1 cellular context compared by ENCODE assay signal in the genomic region with DNA sequence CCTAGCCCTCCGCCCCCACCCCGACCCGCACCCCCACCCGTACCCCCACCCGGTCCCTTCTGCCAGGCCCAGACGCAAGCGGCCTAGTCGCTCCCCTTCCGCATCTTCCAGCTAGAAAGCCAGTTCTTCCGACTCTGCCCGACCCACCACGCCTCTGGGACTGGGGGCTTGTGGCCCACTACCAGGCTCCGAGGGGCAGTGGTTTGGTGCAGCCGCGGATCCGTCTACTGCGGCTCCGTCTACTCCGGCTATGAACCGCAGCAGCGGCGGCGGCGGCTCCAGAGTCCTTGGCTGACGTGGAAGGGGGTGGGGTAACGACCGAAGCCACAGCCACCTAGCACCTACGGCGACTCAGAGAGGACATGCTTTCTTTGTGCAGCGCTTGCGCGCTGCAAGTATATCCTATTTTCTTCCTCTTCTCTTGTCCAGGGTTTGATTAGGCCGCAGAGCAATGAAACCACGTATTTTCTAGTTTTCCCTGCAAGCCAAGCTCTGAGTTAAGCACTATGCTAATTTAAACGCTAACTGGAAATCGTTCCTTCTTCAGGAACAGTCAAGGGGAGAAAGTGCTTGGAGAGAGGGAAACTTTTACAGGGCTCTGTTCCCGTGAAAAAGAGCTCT.
A peak's percentile ranks its signal among the peaks of the same experiment; 100 is the strongest.
TF ChIP-seq lines count a peak whose summit lies in the region.

A gene with protein sequence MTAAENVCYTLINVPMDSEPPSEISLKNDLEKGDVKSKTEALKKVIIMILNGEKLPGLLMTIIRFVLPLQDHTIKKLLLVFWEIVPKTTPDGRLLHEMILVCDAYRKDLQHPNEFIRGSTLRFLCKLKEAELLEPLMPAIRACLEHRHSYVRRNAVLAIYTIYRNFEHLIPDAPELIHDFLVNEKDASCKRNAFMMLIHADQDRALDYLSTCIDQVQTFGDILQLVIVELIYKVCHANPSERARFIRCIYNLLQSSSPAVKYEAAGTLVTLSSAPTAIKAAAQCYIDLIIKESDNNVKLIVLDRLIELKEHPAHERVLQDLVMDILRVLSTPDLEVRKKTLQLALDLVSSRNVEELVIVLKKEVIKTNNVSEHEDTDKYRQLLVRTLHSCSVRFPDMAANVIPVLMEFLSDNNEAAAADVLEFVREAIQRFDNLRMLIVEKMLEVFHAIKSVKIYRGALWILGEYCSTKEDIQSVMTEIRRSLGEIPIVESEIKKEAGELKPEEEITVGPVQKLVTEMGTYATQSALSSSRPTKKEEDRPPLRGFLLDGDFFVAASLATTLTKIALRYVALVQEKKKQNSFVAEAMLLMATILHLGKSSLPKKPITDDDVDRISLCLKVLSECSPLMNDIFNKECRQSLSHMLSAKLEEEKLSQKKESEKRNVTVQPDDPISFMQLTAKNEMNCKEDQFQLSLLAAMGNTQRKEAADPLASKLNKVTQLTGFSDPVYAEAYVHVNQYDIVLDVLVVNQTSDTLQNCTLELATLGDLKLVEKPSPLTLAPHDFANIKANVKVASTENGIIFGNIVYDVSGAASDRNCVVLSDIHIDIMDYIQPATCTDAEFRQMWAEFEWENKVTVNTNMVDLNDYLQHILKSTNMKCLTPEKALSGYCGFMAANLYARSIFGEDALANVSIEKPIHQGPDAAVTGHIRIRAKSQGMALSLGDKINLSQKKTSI (minus strand): TSS at position 252 of the 621 bp plus-strand sequence. CDS start 883 bp downstream, outside the sequence.

TF ChIP-seq in HepG2, 621 proteins besides CTCF, POLR2A, EP300 and RAD21 (continued from another document and continues in another):
- TF ChIP-seq THAP11 (CRISPR knock-in tag; IDR thresholded peaks at IDR 0.05) = peak; percentile 87
- TF ChIP-seq, protein P1, sequence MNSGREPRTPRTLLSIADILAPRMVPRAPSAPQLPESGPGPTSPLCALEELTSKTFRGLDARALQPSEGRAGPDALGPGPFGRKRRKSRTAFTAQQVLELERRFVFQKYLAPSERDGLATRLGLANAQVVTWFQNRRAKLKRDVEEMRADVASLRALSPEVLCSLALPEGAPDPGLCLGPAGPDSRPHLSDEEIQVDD (CRISPR knock-in tag; IDR thresholded peaks at IDR 0.05; ENCODE audit: borderline replicate concordance) = no peak; the same call in 1 of the 2 replicates
- no peak for TF ChIP-seq ZNF101 (CRISPR knock-in tag; IDR thresholded peaks at IDR 0.05; ENCODE audit: borderline replicate concordance, low read depth)
- TF ChIP-seq TBX2 (CRISPR knock-in tag; IDR thresholded peaks at IDR 0.05; ENCODE audit: borderline replicate concordance) = peak; percentile 74; the same call in 1 of the 2 replicates
- TF ChIP-seq KDM2A (CRISPR knock-in tag; IDR thresholded peaks at IDR 0.05; ENCODE audit: borderline replicate concordance, low read depth) = peak; percentile 96
- peak; percentile 67 for TF ChIP-seq ZNF746 (CRISPR knock-in tag; IDR thresholded peaks at IDR 0.05)
- no peak for TF ChIP-seq STAT5B (CRISPR knock-in tag; IDR thresholded peaks at IDR 0.05)
- TF ChIP-seq ZNF713 (CRISPR knock-in tag; IDR thresholded peaks at IDR 0.05) = no peak
- TF ChIP-seq HNRNPH1 (optimal IDR thresholded peaks at IDR 0.05; ENCODE audit: low read depth, low read length) = no peak
- TF ChIP-seq ZNF891 (CRISPR knock-in tag; IDR thresholded peaks at IDR 0.05) = peak; percentile 93
- TF ChIP-seq MBNL3 (CRISPR knock-in tag; conservative IDR thresholded peaks at IDR 0.05) = no peak
- TF ChIP-seq NFIB (CRISPR knock-in tag; IDR thresholded peaks at IDR 0.05; ENCODE audit: borderline replicate concordance) = no peak
- no peak for TF ChIP-seq SIX1 (CRISPR knock-in tag; IDR thresholded peaks at IDR 0.05; ENCODE audit: borderline replicate concordance)
- peak; percentile 88 for TF ChIP-seq SPEN (CRISPR knock-in tag; IDR thresholded peaks at IDR 0.05; ENCODE audit: low read depth)
- TF ChIP-seq SUZ12 (IDR thresholded peaks at IDR 0.05; ENCODE audit: low read depth, low read length) = no peak
- no peak for TF ChIP-seq RFX1 (IDR thresholded peaks at IDR 0.05)
- TF ChIP-seq ZNF660 (CRISPR knock-in tag; IDR thresholded peaks at IDR 0.05; ENCODE audit: borderline replicate concordance, low read depth) = no peak
- peak in 1 of 2 experiments; percentile 43; a peak in 2 of 4 replicates for TF ChIP-seq KLF16 (CRISPR knock-in tag; IDR thresholded peaks at IDR 0.05)
- TF ChIP-seq, protein P2, sequence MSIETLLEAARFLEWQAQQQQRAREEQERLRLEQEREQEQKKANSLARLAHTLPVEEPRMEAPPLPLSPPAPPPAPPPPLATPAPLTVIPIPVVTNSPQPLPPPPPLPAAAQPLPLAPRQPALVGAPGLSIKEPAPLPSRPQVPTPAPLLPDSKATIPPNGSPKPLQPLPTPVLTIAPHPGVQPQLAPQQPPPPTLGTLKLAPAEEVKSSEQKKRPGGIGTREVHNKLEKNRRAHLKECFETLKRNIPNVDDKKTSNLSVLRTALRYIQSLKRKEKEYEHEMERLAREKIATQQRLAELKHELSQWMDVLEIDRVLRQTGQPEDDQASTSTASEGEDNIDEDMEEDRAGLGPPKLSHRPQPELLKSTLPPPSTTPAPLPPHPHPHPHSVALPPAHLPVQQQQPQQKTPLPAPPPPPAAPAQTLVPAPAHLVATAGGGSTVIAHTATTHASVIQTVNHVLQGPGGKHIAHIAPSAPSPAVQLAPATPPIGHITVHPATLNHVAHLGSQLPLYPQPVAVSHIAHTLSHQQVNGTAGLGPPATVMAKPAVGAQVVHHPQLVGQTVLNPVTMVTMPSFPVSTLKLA (IDR thresholded peaks at IDR 0.05) = no peak
- TF ChIP-seq, protein P3, sequence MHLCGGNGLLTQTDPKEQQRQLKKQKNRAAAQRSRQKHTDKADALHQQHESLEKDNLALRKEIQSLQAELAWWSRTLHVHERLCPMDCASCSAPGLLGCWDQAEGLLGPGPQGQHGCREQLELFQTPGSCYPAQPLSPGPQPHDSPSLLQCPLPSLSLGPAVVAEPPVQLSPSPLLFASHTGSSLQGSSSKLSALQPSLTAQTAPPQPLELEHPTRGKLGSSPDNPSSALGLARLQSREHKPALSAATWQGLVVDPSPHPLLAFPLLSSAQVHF (CRISPR knock-in tag; IDR thresholded peaks at IDR 0.05) = no peak
- TF ChIP-seq, protein P4, sequence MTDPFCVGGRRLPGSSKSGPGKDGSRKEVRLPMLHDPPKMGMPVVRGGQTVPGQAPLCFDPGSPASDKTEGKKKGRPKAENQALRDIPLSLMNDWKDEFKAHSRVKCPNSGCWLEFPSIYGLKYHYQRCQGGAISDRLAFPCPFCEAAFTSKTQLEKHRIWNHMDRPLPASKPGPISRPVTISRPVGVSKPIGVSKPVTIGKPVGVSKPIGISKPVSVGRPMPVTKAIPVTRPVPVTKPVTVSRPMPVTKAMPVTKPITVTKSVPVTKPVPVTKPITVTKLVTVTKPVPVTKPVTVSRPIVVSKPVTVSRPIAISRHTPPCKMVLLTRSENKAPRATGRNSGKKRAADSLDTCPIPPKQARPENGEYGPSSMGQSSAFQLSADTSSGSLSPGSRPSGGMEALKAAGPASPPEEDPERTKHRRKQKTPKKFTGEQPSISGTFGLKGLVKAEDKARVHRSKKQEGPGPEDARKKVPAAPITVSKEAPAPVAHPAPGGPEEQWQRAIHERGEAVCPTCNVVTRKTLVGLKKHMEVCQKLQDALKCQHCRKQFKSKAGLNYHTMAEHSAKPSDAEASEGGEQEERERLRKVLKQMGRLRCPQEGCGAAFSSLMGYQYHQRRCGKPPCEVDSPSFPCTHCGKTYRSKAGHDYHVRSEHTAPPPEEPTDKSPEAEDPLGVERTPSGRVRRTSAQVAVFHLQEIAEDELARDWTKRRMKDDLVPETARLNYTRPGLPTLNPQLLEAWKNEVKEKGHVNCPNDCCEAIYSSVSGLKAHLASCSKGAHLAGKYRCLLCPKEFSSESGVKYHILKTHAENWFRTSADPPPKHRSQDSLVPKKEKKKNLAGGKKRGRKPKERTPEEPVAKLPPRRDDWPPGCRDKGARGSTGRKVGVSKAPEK (CRISPR knock-in tag; IDR thresholded peaks at IDR 0.05; ENCODE audit: borderline replicate concordance) = 0 out of 2 replicates have a peak, but pooled peaks have one; percentile 14
- no peak for TF ChIP-seq BRD4 (CRISPR knock-in tag; IDR thresholded peaks at IDR 0.05)
- TF ChIP-seq, protein P5, sequence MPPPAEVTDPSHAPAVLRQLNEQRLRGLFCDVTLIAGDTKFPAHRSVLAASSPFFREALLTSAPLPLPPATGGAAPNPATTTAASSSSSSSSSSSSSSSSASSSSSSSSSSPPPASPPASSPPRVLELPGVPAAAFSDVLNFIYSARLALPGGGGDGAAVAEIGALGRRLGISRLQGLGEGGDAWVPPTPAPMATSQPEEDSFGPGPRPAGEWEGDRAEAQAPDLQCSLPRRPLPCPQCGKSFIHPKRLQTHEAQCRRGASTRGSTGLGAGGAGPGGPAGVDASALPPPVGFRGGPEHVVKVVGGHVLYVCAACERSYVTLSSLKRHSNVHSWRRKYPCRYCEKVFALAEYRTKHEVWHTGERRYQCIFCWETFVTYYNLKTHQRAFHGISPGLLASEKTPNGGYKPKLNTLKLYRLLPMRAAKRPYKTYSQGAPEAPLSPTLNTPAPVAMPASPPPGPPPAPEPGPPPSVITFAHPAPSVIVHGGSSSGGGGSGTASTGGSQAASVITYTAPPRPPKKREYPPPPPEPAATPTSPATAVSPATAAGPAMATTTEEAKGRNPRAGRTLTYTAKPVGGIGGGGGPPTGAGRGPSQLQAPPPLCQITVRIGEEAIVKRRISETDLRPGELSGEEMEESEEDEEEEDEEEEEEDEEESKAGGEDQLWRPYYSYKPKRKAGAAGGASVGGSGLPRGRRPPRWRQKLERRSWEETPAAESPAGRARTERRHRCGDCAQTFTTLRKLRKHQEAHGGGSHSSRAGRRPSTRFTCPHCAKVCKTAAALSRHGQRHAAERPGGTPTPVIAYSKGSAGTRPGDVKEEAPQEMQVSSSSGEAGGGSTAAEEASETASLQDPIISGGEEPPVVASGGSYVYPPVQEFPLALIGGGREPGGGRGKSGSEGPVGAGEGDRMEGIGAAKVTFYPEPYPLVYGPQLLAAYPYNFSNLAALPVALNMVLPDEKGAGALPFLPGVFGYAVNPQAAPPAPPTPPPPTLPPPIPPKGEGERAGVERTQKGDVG (CRISPR knock-in tag; IDR thresholded peaks at IDR 0.05; ENCODE audit: borderline replicate concordance) = no peak
- peak; percentile 67; the same call in 1 of the 2 replicates for TF ChIP-seq HOXA5 (CRISPR knock-in tag; IDR thresholded peaks at IDR 0.05)
- TF ChIP-seq, protein P6, sequence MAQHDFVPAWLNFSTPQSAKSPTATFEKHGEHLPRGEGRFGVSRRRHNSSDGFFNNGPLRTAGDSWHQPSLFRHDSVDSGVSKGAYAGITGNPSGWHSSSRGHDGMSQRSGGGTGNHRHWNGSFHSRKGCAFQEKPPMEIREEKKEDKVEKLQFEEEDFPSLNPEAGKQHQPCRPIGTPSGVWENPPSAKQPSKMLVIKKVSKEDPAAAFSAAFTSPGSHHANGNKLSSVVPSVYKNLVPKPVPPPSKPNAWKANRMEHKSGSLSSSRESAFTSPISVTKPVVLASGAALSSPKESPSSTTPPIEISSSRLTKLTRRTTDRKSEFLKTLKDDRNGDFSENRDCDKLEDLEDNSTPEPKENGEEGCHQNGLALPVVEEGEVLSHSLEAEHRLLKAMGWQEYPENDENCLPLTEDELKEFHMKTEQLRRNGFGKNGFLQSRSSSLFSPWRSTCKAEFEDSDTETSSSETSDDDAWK (CRISPR knock-in tag; IDR thresholded peaks at IDR 0.05) = no peak
- TF ChIP-seq, protein P7, sequence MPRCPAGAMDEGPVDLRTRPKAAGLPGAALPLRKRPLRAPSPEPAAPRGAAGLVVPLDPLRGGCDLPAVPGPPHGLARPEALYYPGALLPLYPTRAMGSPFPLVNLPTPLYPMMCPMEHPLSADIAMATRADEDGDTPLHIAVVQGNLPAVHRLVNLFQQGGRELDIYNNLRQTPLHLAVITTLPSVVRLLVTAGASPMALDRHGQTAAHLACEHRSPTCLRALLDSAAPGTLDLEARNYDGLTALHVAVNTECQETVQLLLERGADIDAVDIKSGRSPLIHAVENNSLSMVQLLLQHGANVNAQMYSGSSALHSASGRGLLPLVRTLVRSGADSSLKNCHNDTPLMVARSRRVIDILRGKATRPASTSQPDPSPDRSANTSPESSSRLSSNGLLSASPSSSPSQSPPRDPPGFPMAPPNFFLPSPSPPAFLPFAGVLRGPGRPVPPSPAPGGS (CRISPR knock-in tag; IDR thresholded peaks at IDR 0.05) = peak; percentile 66; the same call in 1 of the 2 replicates
- no peak for TF ChIP-seq SRSF4 (IDR thresholded peaks at IDR 0.05; ENCODE audit: low read depth, low read length, poor library complexity, severe bottlenecking)
- TF ChIP-seq, protein P8, sequence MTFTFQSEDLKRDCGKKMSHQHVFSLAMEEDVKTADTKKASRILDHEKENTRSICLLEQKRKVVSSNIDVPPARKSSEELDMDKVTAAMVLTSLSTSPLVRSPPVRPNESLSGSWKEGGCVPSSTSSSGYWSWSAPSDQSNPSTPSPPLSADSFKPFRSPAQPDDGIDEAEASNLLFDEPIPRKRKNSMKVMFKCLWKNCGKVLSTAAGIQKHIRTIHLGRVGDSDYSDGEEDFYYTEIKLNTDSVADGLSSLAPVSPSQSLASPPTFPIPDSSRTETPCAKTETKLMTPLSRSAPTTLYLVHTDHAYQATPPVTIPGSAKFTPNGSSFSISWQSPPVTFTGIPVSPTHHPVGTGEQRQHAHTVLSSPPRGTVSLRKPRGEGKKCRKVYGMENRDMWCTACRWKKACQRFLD (CRISPR knock-in tag; IDR thresholded peaks at IDR 0.05; ENCODE audit: borderline replicate concordance) = no peak
- TF ChIP-seq, protein P9, sequence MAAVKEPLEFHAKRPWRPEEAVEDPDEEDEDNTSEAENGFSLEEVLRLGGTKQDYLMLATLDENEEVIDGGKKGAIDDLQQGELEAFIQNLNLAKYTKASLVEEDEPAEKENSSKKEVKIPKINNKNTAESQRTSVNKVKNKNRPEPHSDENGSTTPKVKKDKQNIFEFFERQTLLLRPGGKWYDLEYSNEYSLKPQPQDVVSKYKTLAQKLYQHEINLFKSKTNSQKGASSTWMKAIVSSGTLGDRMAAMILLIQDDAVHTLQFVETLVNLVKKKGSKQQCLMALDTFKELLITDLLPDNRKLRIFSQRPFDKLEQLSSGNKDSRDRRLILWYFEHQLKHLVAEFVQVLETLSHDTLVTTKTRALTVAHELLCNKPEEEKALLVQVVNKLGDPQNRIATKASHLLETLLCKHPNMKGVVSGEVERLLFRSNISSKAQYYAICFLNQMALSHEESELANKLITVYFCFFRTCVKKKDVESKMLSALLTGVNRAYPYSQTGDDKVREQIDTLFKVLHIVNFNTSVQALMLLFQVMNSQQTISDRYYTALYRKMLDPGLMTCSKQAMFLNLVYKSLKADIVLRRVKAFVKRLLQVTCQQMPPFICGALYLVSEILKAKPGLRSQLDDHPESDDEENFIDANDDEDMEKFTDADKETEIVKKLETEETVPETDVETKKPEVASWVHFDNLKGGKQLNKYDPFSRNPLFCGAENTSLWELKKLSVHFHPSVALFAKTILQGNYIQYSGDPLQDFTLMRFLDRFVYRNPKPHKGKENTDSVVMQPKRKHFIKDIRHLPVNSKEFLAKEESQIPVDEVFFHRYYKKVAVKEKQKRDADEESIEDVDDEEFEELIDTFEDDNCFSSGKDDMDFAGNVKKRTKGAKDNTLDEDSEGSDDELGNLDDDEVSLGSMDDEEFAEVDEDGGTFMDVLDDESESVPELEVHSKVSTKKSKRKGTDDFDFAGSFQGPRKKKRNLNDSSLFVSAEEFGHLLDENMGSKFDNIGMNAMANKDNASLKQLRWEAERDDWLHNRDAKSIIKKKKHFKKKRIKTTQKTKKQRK (IDR thresholded peaks at IDR 0.05; ENCODE audit: low read length) = no peak
- TF ChIP-seq SSRP1 (CRISPR knock-in tag; IDR thresholded peaks at IDR 0.05) = no peak
